Comparison of ENCODE assay signal across 18 cellular contexts in genomic region chr5:16712600-16712999, GRCh38.
A peak's percentile ranks its signal among the peaks of the same experiment; 100 is the strongest.
DNase-seq lines count a peak whose midpoint lies in the region; ATAC-seq and TF ChIP-seq lines count a peak whose summit lies in the region.
"Had no signal": no experiment of that assay in that cellular context is flagged by ENCODE, and none has a peak within 500 bp of the region (broad histone marks: within the 10 kb centered on the region; RNA-seq: fewer than 3 reads in every experiment).

No MANE protein-coding gene starts in this region.

- in situ Hi-C loops in KBM-7 (cut with MboI; ENCODE audit: low pct_unique_long_range_greater_than_20kb, low sequenced_read_pairs): no loop called here

- H3K4me3 Mint-ChIP-seq in endodermal cell: no peak overlapping the region
- H3K4me3 Mint-ChIP-seq in nephron progenitor cell: peak overlapping the region; percentile 75
- no peak overlapping the region for H3K4me3 Mint-ChIP-seq in effector memory CD8-positive, alpha-beta T cell
- H3K4me3 Mint-ChIP-seq: activated naive CD4-positive, alpha-beta T cell treated with anti-CD3 and anti-CD28 coated beads, Interleukin-2, amount 10 ng/mL, durations not matched to agents 7 days and 5 days; stimulated activated naive CD8-positive, alpha-beta T cell treated with anti-CD3 and anti-CD28 coated beads, Interleukin-15, Interleukin-2, amounts not matched to agents 100 ng/mL and 50 ng/mL, for 24 hours had no signal

- H3K36me3 Mint-ChIP-seq in endodermal cell (ENCODE audit: low read depth) (peaks cover 43% of the 10 kb centered on the region), nephron progenitor cell (ENCODE audit: low read depth) (peaks cover 66% of the 10 kb centered on the region)
- H3K36me3 Mint-ChIP-seq in effector memory CD8-positive, alpha-beta T cell (ENCODE audit: insufficient read depth): no peaks in the 10 kb centered on the region
- H3K36me3 Mint-ChIP-seq: activated naive CD4-positive, alpha-beta T cell treated with anti-CD3 and anti-CD28 coated beads, Interleukin-2, amount 10 ng/mL, durations not matched to agents 7 days and 5 days had no signal

- H3K9ac ChIP-seq in endodermal cell (ENCODE audit: extremely low read depth, low read length, poor library complexity, severe bottlenecking): no peak overlapping the region

- H3K4me1 Mint-ChIP-seq in endodermal cell (peaks cover 30% of the 10 kb centered on the region), nephron progenitor cell (peaks cover 40% of the 10 kb centered on the region)
- H3K4me1 Mint-ChIP-seq in effector memory CD8-positive, alpha-beta T cell (ENCODE audit: low read depth in 2 of 2): no peaks in the 10 kb centered on the region
- H3K4me1 Mint-ChIP-seq: activated naive CD4-positive, alpha-beta T cell treated with anti-CD3 and anti-CD28 coated beads, Interleukin-2, amount 10 ng/mL, durations not matched to agents 7 days and 5 days had no signal

- H3K4me3 ChIP-seq in AG10803 (ENCODE audit: low read length): no peak overlapping the region
- H3K4me3 ChIP-seq in endodermal cell (ENCODE audit: low read length): no peak overlapping the region
- H3K4me3 ChIP-seq: A549, uterus had no signal

- ATAC-seq in effector memory CD8-positive, alpha-beta T cell (replicated peaks): no peak
- no peak for ATAC-seq in HG02759 (IDR thresholded peaks at IDR 0.05; ENCODE audit: unreplicated experiment)
- ATAC-seq: left lobe of liver had no signal

- H3K4me1 ChIP-seq in endodermal cell (ENCODE audit: control insufficient read depth, insufficient read depth, low read length): no peaks in the 10 kb centered on the region
- H3K4me1 ChIP-seq: A549, uterus had no signal

- H3K9me3 Mint-ChIP-seq in endodermal cell (no peaks in the 10 kb centered on the region), nephron progenitor cell (no peaks in the 10 kb centered on the region)
- peaks cover 0 to 6% of the 10 kb centered on the region in 2 donors for H3K9me3 Mint-ChIP-seq in effector memory CD8-positive, alpha-beta T cell
- H3K9me3 Mint-ChIP-seq: activated CD4-positive, alpha-beta T cell treated with anti-CD3 and anti-CD28 coated beads, Interleukin-2, amount 10 ng/mL, durations not matched to agents 24 days and 14 days; activated naive CD4-positive, alpha-beta T cell treated with anti-CD3 and anti-CD28 coated beads, Interleukin-2, amount 10 ng/mL, durations not matched to agents 7 days and 5 days; stimulated activated naive CD8-positive, alpha-beta T cell treated with anti-CD3 and anti-CD28 coated beads, Interleukin-15, Interleukin-2, amounts not matched to agents 100 ng/mL and 50 ng/mL, for 24 hours had no signal

- peak overlapping the region; percentile 91 for H3K27ac ChIP-seq in endodermal cell (ENCODE audit: low read depth, low read length)
- H3K27ac ChIP-seq: A549, uterus had no signal

- WGBS in endodermal cell (ENCODE audit: insufficient coverage in 1 of 2, insufficient read length in 1 of 2), 2 experiments: 59 to 90% methylated on average over 3 of the region's 3 CpGs

- peaks cover 53% of the 10 kb centered on the region for H3K36me3 ChIP-seq in endodermal cell (ENCODE audit: control insufficient read depth, insufficient read depth, low read length)
- H3K36me3 ChIP-seq: breast epithelium, uterus had no signal

- H3K27ac Mint-ChIP-seq in endodermal cell: peak overlapping the region; percentile 72
- H3K27ac Mint-ChIP-seq in nephron progenitor cell: peak overlapping the region; percentile 98
- peak overlapping the region in 1 of 2 donors; percentile 17 for H3K27ac Mint-ChIP-seq in effector memory CD8-positive, alpha-beta T cell
- H3K27ac Mint-ChIP-seq: activated naive CD4-positive, alpha-beta T cell treated with anti-CD3 and anti-CD28 coated beads, Interleukin-2, amount 10 ng/mL, durations not matched to agents 7 days and 5 days; CD14-positive monocyte; stimulated activated naive CD8-positive, alpha-beta T cell treated with anti-CD3 and anti-CD28 coated beads, Interleukin-15, Interleukin-2, amounts not matched to agents 100 ng/mL and 50 ng/mL, for 24 hours had no signal

- DNase-seq in AG10803 (ENCODE audit: low read depth) (peak; percentile 6), NCI-H69 (lab: John Stamatoyannopoulos, UW) (peak; percentile 49), endodermal cell (no peak), nephron progenitor cell (no peak), NCI-H226 (no peak), KBM-7 (no peak)
- no peak for DNase-seq in effector memory CD8-positive, alpha-beta T cell
- DNase-seq: activated CD4-positive, alpha-beta T cell treated with anti-CD3 and anti-CD28 coated beads, Interleukin-2, amount 10 ng/mL, durations not matched to agents 24 days and 14 days; activated naive CD4-positive, alpha-beta T cell treated with anti-CD3 and anti-CD28 coated beads, Interleukin-2, amount 10 ng/mL, durations not matched to agents 7 days and 5 days; NCI-H1048; NCI-H345; uterus had no signal

- H3K9me3 ChIP-seq in endodermal cell (ENCODE audit: control insufficient read depth, low read length): no peaks in the 10 kb centered on the region
- H3K9me3 ChIP-seq: A549, breast epithelium, uterus had no signal

- H3K27me3 ChIP-seq in endodermal cell (ENCODE audit: control insufficient read depth, insufficient read depth, low read length, poor library complexity, severe bottlenecking): no peaks in the 10 kb centered on the region
- H3K27me3 ChIP-seq: breast epithelium, uterus had no signal

- TF ChIP-seq CTCF in AG10803 (conservative IDR thresholded peaks at IDR 0.05; ENCODE audit: low read length) (no peak), endodermal cell (conservative IDR thresholded peaks at IDR 0.05) (no peak), nephron progenitor cell (IDR thresholded peaks at IDR 0.05) (no peak)

- H3K27me3 Mint-ChIP-seq in endodermal cell (ENCODE audit: insufficient read depth): no peaks in the 10 kb centered on the region
- H3K27me3 Mint-ChIP-seq in nephron progenitor cell (ENCODE audit: low read depth, poor library complexity): peaks cover 2% of the 10 kb centered on the region
- H3K27me3 Mint-ChIP-seq in effector memory CD8-positive, alpha-beta T cell: peaks cover 6 to 31% of the 10 kb centered on the region in 2 donors

Comparison
In these comparisons a context has a peak if more than half of its experiments do, and no peak if none do; other contexts are left out.
1. DNase-seq: peak in AG10803 (single experiment) and NCI-H69 (single experiment); none in endodermal cell (single experiment), nephron progenitor cell (single experiment), effector memory CD8-positive, alpha-beta T cell (0 of 3), NCI-H226 (single experiment) and KBM-7 (single experiment).